ENCODE assay signal across 23 cellular contexts in the genomic region with DNA sequence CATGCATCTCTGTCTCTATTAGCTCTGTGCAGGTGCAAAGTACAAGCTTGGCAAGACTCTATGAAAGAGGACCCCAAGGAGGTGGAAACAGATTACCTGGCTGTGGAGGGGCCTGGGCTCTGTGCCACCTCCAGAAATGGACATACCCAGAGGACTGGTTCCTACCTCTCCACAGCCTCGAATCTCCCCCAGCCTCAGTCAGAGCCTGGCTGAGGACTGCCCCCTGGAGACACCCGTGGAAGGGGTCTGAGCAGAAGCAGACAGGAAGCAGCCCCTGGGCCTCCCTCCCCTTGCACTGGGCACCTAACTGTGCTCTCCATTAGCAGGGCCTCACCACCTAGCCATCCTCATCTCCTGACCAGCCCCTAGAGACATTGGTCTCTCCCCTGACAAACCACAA.
DNase-seq lines count a peak whose midpoint lies in the region; ATAC-seq and TF ChIP-seq lines count a peak whose summit lies in the region.
"Had no signal": no experiment of that assay in that cellular context is flagged by ENCODE, and none has a peak within 500 bp of the region (broad histone marks: within the 10 kb centered on the region; RNA-seq: fewer than 3 reads in every experiment).

No MANE protein-coding gene starts in this region.

- peaks cover 10% of the 10 kb centered on the region for H3F3A ChIP-seq in neural progenitor cell (ENCODE audit: low read depth)

- H3K79me2 ChIP-seq in neural progenitor cell (ENCODE audit: low read depth), result no peaks in the 10 kb centered on the region

- H3K27ac ChIP-seq in neural progenitor cell, result no peak overlapping the region
- H3K27ac ChIP-seq: A549, colonic mucosa had no signal

- H3K4me1 ChIP-seq in neural progenitor cell, result peaks cover 12% of the 10 kb centered on the region
- H3K4me1 ChIP-seq: A549, colonic mucosa had no signal

- no peak for ATAC-seq in central memory CD8-positive, alpha-beta T cell (replicated peaks; ENCODE audit: extremely low read depth, poor library complexity, severe bottlenecking)
- ATAC-seq in GM21619 (IDR thresholded peaks at IDR 0.05; ENCODE audit: unreplicated experiment), result no peak
- ATAC-seq: A549, heart left ventricle, left ventricle myocardium superior, mucosa of descending colon had no signal

- no peaks in the 10 kb centered on the region for H3K27me3 Mint-ChIP-seq in activated CD4-positive, alpha-beta T cell treated with anti-CD3 and anti-CD28 coated beads, Interleukin-2, amount 10 ng/mL, durations not matched to agents 24 days and 14 days
- H3K27me3 Mint-ChIP-seq in central memory CD8-positive, alpha-beta T cell, result no peaks in the 10 kb centered on the region
- peaks cover 3% of the 10 kb centered on the region for H3K27me3 Mint-ChIP-seq in neural progenitor cell (ENCODE audit: insufficient read depth, low read depth)
- H3K27me3 Mint-ChIP-seq: activated naive CD4-positive, alpha-beta T cell treated with anti-CD3 and anti-CD28 coated beads, Interleukin-2, amount 50 U/mL, for 24 hours had no signal

- H3K27me3 ChIP-seq in neural progenitor cell, result no peaks in the 10 kb centered on the region
- H3K27me3 ChIP-seq: BE2C, colonic mucosa, heart left ventricle had no signal

- H3K9me3 Mint-ChIP-seq in activated CD4-positive, alpha-beta T cell treated with anti-CD3 and anti-CD28 coated beads, Interleukin-2, amount 10 ng/mL, durations not matched to agents 24 days and 14 days, result no peaks in the 10 kb centered on the region
- no peaks in the 10 kb centered on the region for H3K9me3 Mint-ChIP-seq in central memory CD8-positive, alpha-beta T cell
- no peaks in the 10 kb centered on the region for H3K9me3 Mint-ChIP-seq in neural progenitor cell
- H3K9me3 Mint-ChIP-seq: activated naive CD4-positive, alpha-beta T cell treated with anti-CD3 and anti-CD28 coated beads, Interleukin-2, amount 50 U/mL, for 24 hours had no signal

- no peaks in the 10 kb centered on the region for H3K9me3 ChIP-seq in neural progenitor cell (ENCODE audit: low read depth)
- H3K9me3 ChIP-seq: A549, BE2C, colonic mucosa, heart left ventricle, mucosa of descending colon had no signal

- CTCF ChIA-PET in HEK293T (lab: Yijun Ruan, JAX), result no interaction called here

- POLR2A ChIA-PET in HEK293T (lab: Yijun Ruan, JAX), result no interaction called here

- H3K4me1 Mint-ChIP-seq in activated CD4-positive, alpha-beta T cell treated with anti-CD3 and anti-CD28 coated beads, Interleukin-2, amount 10 ng/mL, durations not matched to agents 24 days and 14 days, result peaks cover 17% of the 10 kb centered on the region
- H3K4me1 Mint-ChIP-seq in central memory CD8-positive, alpha-beta T cell, result peaks cover 33% of the 10 kb centered on the region
- H3K4me1 Mint-ChIP-seq in neural progenitor cell, result peaks cover 28% of the 10 kb centered on the region

- H3K4me2 ChIP-seq in neural progenitor cell, result no peak overlapping the region
- H3K4me2 ChIP-seq: A549 had no signal

- H3K4me3 Mint-ChIP-seq in activated CD4-positive, alpha-beta T cell treated with anti-CD3 and anti-CD28 coated beads, Interleukin-2, amount 10 ng/mL, durations not matched to agents 24 days and 14 days, result no peak overlapping the region
- no peak overlapping the region for H3K4me3 Mint-ChIP-seq in central memory CD8-positive, alpha-beta T cell
- no peak overlapping the region for H3K4me3 Mint-ChIP-seq in neural progenitor cell
- H3K4me3 Mint-ChIP-seq: activated naive CD4-positive, alpha-beta T cell treated with anti-CD3 and anti-CD28 coated beads, Interleukin-2, amount 50 U/mL, for 24 hours had no signal

- no peak for TF ChIP-seq CTCF in neural progenitor cell (IDR thresholded peaks at IDR 0.05)

- peaks cover 4% of the 10 kb centered on the region for H3K36me3 Mint-ChIP-seq in activated CD4-positive, alpha-beta T cell treated with anti-CD3 and anti-CD28 coated beads, Interleukin-2, amount 10 ng/mL, durations not matched to agents 24 days and 14 days (ENCODE audit: low read depth)
- H3K36me3 Mint-ChIP-seq in central memory CD8-positive, alpha-beta T cell (ENCODE audit: insufficient read depth), result peaks cover 11% of the 10 kb centered on the region
- H3K36me3 Mint-ChIP-seq in neural progenitor cell, result peaks cover 14% of the 10 kb centered on the region
- H3K36me3 Mint-ChIP-seq: activated naive CD4-positive, alpha-beta T cell treated with anti-CD3 and anti-CD28 coated beads, Interleukin-2, amount 50 U/mL, for 24 hours had no signal

- intact Hi-C loops in activated CD4-positive, alpha-beta T cell treated with anti-CD3 and anti-CD28 coated beads, Interleukin-2, amount 10 ng/mL, durations not matched to agents 24 days and 14 days (cut with micrococcal nuclease), result no loop called here

- no peak overlapping the region for H3K4me3 ChIP-seq in neural progenitor cell
- H3K4me3 ChIP-seq: A549, colonic mucosa, heart left ventricle, mucosa of descending colon had no signal

- H3K9ac ChIP-seq in neural progenitor cell, result no peak overlapping the region

- H3K36me3 ChIP-seq in neural progenitor cell, result no peaks in the 10 kb centered on the region

- peak overlapping the region; percentile 45 for H3K27ac Mint-ChIP-seq in activated CD4-positive, alpha-beta T cell treated with anti-CD3 and anti-CD28 coated beads, Interleukin-2, amount 10 ng/mL, durations not matched to agents 24 days and 14 days
- H3K27ac Mint-ChIP-seq in central memory CD8-positive, alpha-beta T cell (ENCODE audit: low read depth), result peak overlapping the region; percentile 92
- peak overlapping the region; percentile 62 for H3K27ac Mint-ChIP-seq in neural progenitor cell
- H3K27ac Mint-ChIP-seq: activated naive CD4-positive, alpha-beta T cell treated with anti-CD3 and anti-CD28 coated beads, Interleukin-2, amount 50 U/mL, for 24 hours had no signal

- H4K20me1 ChIP-seq in neural progenitor cell (ENCODE audit: low read depth), result peaks cover 4% of the 10 kb centered on the region

- no peak overlapping the region for H2AFZ ChIP-seq in neural progenitor cell (replicated peaks)

- DNase-seq in activated CD4-positive, alpha-beta T cell treated with anti-CD3 and anti-CD28 coated beads, Interleukin-2, amount 10 ng/mL, durations not matched to agents 24 days and 14 days, result no peak
- DNase-seq in activated CD4-positive, alpha-beta T cell treated with anti-CD3 and anti-CD28 coated beads, Interleukin-2, amount 50 U/mL, for 48 hours, result no peak
- DNase-seq in OCI-M1 (lab: John Stamatoyannopoulos, UW) (peak; percentile 8), neural progenitor cell (ENCODE audit: low spot score) (no peak), HEK293T (ENCODE audit: extremely low spot score) (no peak), hippocampal formation (lab: John Stamatoyannopoulos, UW) (no peak)
- DNase-seq in central memory CD8-positive, alpha-beta T cell (ENCODE audit: low spot score in 2 of 2), result no peak
- DNase-seq: BE2C; colonic mucosa; DMS 273 treated with DMSO at 0.1 percent for 48 hours; HCEC 1CT; heart left ventricle; left ventricle myocardium superior; mucosa of descending colon; NCI-H1092 treated with DMSO at 0.1 percent for 48 hours; NCI-H2029; NCI-H226; retina; RPMI8226; stimulated activated CD4-positive, alpha-beta T cell treated with anti-CD3 and anti-CD28 coated beads, Interleukin-4, amount 100 ng/mL, for 24 hours had no signal

TF ChIP-seq in HEK293T, 16 proteins besides CTCF, POLR2A, EP300 and RAD21:
- TF ChIP-seq TARDBP (IDR thresholded peaks at IDR 0.05) (no peak), CTBP1 (IDR thresholded peaks at IDR 0.05; ENCODE audit: borderline replicate concordance) (no peak), SP1 (IDR thresholded peaks at IDR 0.05) (no peak), BHLHE40 (IDR thresholded peaks at IDR 0.05; ENCODE audit: borderline replicate concordance) (no peak), L3MBTL2 (conservative IDR thresholded peaks at IDR 0.05) (no peak), LEF1 (IDR thresholded peaks at IDR 0.05; ENCODE audit: borderline replicate concordance) (no peak), ZNF384 (IDR thresholded peaks at IDR 0.05) (no peak), FOXM1 (IDR thresholded peaks at IDR 0.05; ENCODE audit: borderline replicate concordance) (no peak), ARNT (IDR thresholded peaks at IDR 0.05) (no peak), NFRKB (IDR thresholded peaks at IDR 0.05) (no peak), SUZ12 (IDR thresholded peaks at IDR 0.05) (no peak), HDGF (IDR thresholded peaks at IDR 0.05; ENCODE audit: borderline replicate concordance) (no peak), FOXA1 (IDR thresholded peaks at IDR 0.05) (no peak), ELF4 (IDR thresholded peaks at IDR 0.05) (no peak), FOXK2 (IDR thresholded peaks at IDR 0.05) (no peak)
- TF ChIP-seq, protein P1, sequence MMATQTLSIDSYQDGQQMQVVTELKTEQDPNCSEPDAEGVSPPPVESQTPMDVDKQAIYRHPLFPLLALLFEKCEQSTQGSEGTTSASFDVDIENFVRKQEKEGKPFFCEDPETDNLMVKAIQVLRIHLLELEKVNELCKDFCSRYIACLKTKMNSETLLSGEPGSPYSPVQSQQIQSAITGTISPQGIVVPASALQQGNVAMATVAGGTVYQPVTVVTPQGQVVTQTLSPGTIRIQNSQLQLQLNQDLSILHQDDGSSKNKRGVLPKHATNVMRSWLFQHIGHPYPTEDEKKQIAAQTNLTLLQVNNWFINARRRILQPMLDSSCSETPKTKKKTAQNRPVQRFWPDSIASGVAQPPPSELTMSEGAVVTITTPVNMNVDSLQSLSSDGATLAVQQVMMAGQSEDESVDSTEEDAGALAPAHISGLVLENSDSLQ (IDR thresholded peaks at IDR 0.05), result no peak
